Comparison of ENCODE assay signal across 8 cellular contexts in the genomic region with DNA sequence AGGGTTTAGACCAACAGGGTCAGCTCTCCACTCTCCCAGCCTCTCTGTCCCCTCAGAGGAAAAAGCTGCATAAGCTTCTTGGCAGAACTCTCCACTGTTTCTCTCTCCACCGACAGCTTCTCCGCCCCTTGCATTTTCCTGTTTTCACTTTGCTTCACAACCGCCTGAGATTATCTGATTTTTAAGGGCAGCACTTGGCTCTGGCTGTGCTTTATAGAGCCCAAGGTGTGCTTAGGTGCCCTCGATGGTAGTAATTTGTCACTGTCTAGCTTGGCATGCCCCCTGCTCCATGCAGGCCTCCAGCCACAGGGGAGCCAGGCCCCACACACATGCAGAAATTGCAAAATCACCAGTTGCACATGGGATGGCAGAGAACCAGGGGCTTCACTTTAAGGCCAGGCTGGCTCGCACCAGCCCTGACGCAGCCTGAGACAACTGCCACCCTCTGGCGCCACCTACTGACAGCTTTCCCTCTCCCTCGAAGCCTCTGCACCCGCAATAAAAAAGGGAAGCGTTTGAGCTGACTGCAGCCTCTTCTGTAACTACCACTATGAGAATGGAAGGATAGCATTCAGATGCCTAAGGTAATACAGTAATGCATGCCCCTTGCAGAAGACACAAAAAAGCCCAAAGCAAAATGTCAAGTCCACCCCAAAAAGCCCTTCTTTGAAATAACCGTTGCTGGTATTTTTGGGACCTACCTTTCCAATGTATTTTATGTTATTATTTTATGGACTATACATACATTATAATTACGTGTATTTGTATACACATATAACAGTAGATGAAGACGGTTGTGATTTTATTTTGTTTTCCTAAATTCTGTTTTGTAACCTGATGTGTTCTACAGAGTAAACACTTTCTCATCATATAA. TPM values are rescaled to one million over a fixed set of nuclear protein-coding genes. Genes with fewer than 3 reads are reported as not detected.
DNase-seq lines count a peak whose midpoint lies in the region; ATAC-seq and TF ChIP-seq lines count a peak whose summit lies in the region.

No MANE protein-coding gene starts in this region.

- ATAC-seq in GM19023 (IDR thresholded peaks at IDR 0.05; ENCODE audit: unreplicated experiment) (peak; percentile 88), HG03196 (IDR thresholded peaks at IDR 0.05; ENCODE audit: unreplicated experiment) (peak; percentile 77), right lobe of liver (peak; percentile 90 to 94 (median 92))
- peak; percentile 93 for ATAC-seq in activated CD4-positive, alpha-beta T cell treated with anti-CD3 and anti-CD28 coated beads for 36 hours

- H3K4me3 ChIP-seq in choroid plexus epithelial cell (ENCODE audit: low read depth, low read length) (no peak overlapping the region), right lobe of liver (no peak overlapping the region)

- no peak overlapping the region for H3K27ac Mint-ChIP-seq in activated CD4-positive, alpha-beta T cell treated with anti-CD3 and anti-CD28 coated beads for 36 hours

- H3K36me3 Mint-ChIP-seq in activated CD4-positive, alpha-beta T cell treated with anti-CD3 and anti-CD28 coated beads for 36 hours (ENCODE audit: low read depth) = no peaks in the 10 kb centered on the region

- TF ChIP-seq POLR2A in right lobe of liver (IDR thresholded peaks at IDR 0.05) = no peak

- H3K9me3 ChIP-seq in right lobe of liver = no peaks in the 10 kb centered on the region

- CTCF ChIA-PET in activated CD4-positive, alpha-beta T cell treated with anti-CD3 and anti-CD28 coated beads for 36 hours (lab: Charles Lee) = interaction anchor here (0.6 to 1.8 kb wide), 10 partner anchors 11 to 844 kb away, joined by 3 to 6 read pairs (median 3); no protein-coding TSS in a partner anchor

- H3K27me3 Mint-ChIP-seq in activated CD4-positive, alpha-beta T cell treated with anti-CD3 and anti-CD28 coated beads for 36 hours = peaks cover 7% of the 10 kb centered on the region

- H3K4me1 ChIP-seq in right lobe of liver = peaks cover 0 to 17% (median 5%) of the 10 kb centered on the region in 4 donors

- DNase-seq in Ammon's horn (ENCODE audit: low spot score) (peak; percentile 88), NCI-H446 (lab: John Stamatoyannopoulos, UW) (peak; percentile 19 to 54), choroid plexus epithelial cell (ENCODE audit: low read depth) (peak; percentile 77), right lobe of liver (peak; percentile 82 to 88 (median 84))
- DNase-seq in activated CD4-positive, alpha-beta T cell treated with anti-CD3 and anti-CD28 coated beads for 36 hours = peak; percentile 89
- DNase-seq in stimulated activated CD8-positive, alpha-beta memory T cell treated with anti-CD3 and anti-CD28 coated beads, Interleukin-12 subunit alpha, Interleukin-12 subunit beta, amount 100 ng/mL, for 1 hour (ENCODE audit: low read depth) = peak; percentile 41

- POLR2A ChIA-PET in activated CD4-positive, alpha-beta T cell treated with anti-CD3 and anti-CD28 coated beads for 36 hours (lab: Charles Lee) = interaction anchor here (0.6 kb wide), 1 partner anchor 29 kb away, joined by 5 read pairs; no protein-coding TSS in a partner anchor

- no peak overlapping the region for H3K27ac ChIP-seq in right lobe of liver

- intact Hi-C loops in activated CD4-positive, alpha-beta T cell treated with anti-CD3 and anti-CD28 coated beads for 36 hours (cut with DNase I, micrococcal nuclease) = loop anchor here (1.0 to 10.0 kb wide), 7 partner anchors 288 to 703 kb away; no protein-coding TSS in a partner anchor
- intact Hi-C loops in right lobe of liver (cut with DNase I) = no loop called here

- H3K27me3 ChIP-seq in right lobe of liver = no peaks in the 10 kb centered on the region

- H3K4me3 Mint-ChIP-seq in activated CD4-positive, alpha-beta T cell treated with anti-CD3 and anti-CD28 coated beads for 36 hours = no peak overlapping the region

- H3K4me1 Mint-ChIP-seq in activated CD4-positive, alpha-beta T cell treated with anti-CD3 and anti-CD28 coated beads for 36 hours = peaks cover 7% of the 10 kb centered on the region

- H3K36me3 ChIP-seq in right lobe of liver = no peaks in the 10 kb centered on the region

- TF ChIP-seq CTCF in choroid plexus epithelial cell (conservative IDR thresholded peaks at IDR 0.05; ENCODE audit: low read depth, low read length) (peak; percentile 92), right lobe of liver (IDR thresholded peaks at IDR 0.05) (peak; percentile 78 to 93 (median 92))

- H3K9me3 Mint-ChIP-seq in activated CD4-positive, alpha-beta T cell treated with anti-CD3 and anti-CD28 coated beads for 36 hours (ENCODE audit: low read depth) = no peaks in the 10 kb centered on the region

- 3% methylated on average over 13 of the region's 13 CpGs for WGBS in right lobe of liver (ENCODE audit: insufficient coverage, low coverage, low lambda C conversion rate, missing lambda C conversion rate)

RNA-seq across cellular contexts. Expression of a gene that starts 32.0 kb away (rescaled TPM):
- total RNA-seq in activated CD4-positive, alpha-beta T cell treated with anti-CD3 and anti-CD28 coated beads for 36 hours = not detected
- total RNA-seq in right lobe of liver = under 1 TPM in 2 of 6 experiments, not detected in 4; 0.04 to 0.19 TPM

Comparison
In these comparisons a context has a peak if more than half of its experiments do, and no peak if none do; other contexts are left out.
1. DNase-seq: peak in every context shown above with its lines; median percentile 89 in activated CD4-positive, alpha-beta T cell treated with anti-CD3 and anti-CD28 coated beads for 36 hours; 88 in Ammon's horn; 84 in right lobe of liver; 77 in choroid plexus epithelial cell; 41 in stimulated activated CD8-positive, alpha-beta memory T cell treated with anti-CD3 and anti-CD28 coated beads, Interleukin-12 subunit alpha, Interleukin-12 subunit beta, amount 100 ng/mL, for 1 hour; 36 in NCI-H446.
2. intact Hi-C loops: an anchor here in activated CD4-positive, alpha-beta T cell treated with anti-CD3 and anti-CD28 coated beads for 36 hours (1.0 to 10.0 kb wide); none called in right lobe of liver.